26 cellular contexts compared by ENCODE assay signal in the genomic region with DNA sequence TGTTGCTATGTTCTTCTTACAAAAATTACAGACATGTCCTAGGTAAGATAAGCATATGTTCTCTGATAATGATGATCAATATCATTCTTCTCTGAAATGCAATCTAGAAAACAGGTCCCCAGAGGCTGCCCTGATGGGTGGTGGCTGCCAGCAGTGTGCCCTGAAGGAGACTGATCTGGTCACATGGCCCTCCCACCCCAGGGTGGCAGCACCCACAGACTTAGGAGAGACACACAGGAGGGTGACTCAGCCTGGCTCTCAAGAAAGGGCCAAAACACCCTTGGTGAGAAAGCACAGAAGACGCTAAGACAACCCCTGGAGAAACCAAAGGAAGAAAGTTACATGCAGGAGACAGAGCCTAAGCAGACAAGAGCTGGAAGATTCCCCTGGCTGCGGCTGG.
"Had no signal": no experiment of that assay in that cellular context is flagged by ENCODE, and none has a peak within 500 bp of the region (broad histone marks: within the 10 kb centered on the region; RNA-seq: fewer than 3 reads in every experiment).

No MANE protein-coding gene starts in this region.

- H3K27me3 ChIP-seq: pancreas, upper lobe of right lung had no signal

- DNase-seq: hypothalamus; immature natural killer cell; kidney; left colon; left lung; lower lobe of right lung; mammary epithelial cell; mesenchymal stem cell; naive thymus-derived CD8-positive, alpha-beta T cell; nucleus accumbens; pancreas; posterior cingulate gyrus; retina; right cardiac atrium; stimulated activated CD4-positive, alpha-beta T cell treated with anti-CD3 and anti-CD28 coated beads, Interleukin-12 subunit alpha, Interleukin-12 subunit beta, amount 100 ng/mL, for 4 hours; stimulated activated CD4-positive, alpha-beta T cell treated with anti-CD3 and anti-CD28 coated beads, Interleukin-4, amount 100 ng/mL, for 24 hours; stimulated activated naive CD4-positive, alpha-beta T cell; tibial artery; trophoblast cell; upper lobe of right lung had no signal

- H3K27ac ChIP-seq: left lung, lower lobe of right lung, pancreas, prostate gland, skin epidermis, suprapubic skin, thoracic aorta, tibial artery, upper lobe of right lung had no signal

- H3K9me3 ChIP-seq: left lung, lower lobe of right lung, pancreas, prostate gland, suprapubic skin, thoracic aorta, tibial artery, upper lobe of right lung had no signal

- H3K36me3 ChIP-seq: left lung, lower lobe of right lung, pancreas, prostate gland, suprapubic skin, thoracic aorta, tibial artery, upper lobe of right lung had no signal

- FAIRE-seq: islet of Langerhans, kidney, pancreas, urothelium cell line had no signal

- H3K4me1 ChIP-seq: left lung, lower lobe of right lung, pancreas, prostate gland, suprapubic skin, upper lobe of right lung had no signal

- H3K4me3 ChIP-seq: left lung, lower lobe of right lung, pancreas, prostate gland, skin epidermis, suprapubic skin, thoracic aorta, tibial artery, upper lobe of right lung had no signal
